ENCODE assay signal across 17 cellular contexts in genomic region chr3:77456881-77457280, GRCh38.
"Had no signal": no experiment of that assay in that cellular context is flagged by ENCODE, and none has a peak within 500 bp of the region (broad histone marks: within the 10 kb centered on the region; RNA-seq: fewer than 3 reads in every experiment).

No MANE protein-coding gene starts in this region.

- H3K9me3 ChIP-seq: gastrocnemius medialis, stomach, testis, upper lobe of left lung had no signal

- ATAC-seq: activated naive CD8-positive, alpha-beta T cell treated with anti-CD3 and anti-CD28 coated beads, Interleukin-2, amount 50 U/mL, for 24 hours; activated T-helper 17 cell treated with anti-CD3 and anti-CD28 coated beads, Interleukin-2, amount 50 U/mL, for 72 hours; gastrocnemius medialis; left lobe of liver had no signal

- H3K36me3 ChIP-seq: gastrocnemius medialis, stomach, upper lobe of left lung, WERI-Rb-1 had no signal

- H3K9ac ChIP-seq: parathyroid adenoma had no signal

- H3K79me2 ChIP-seq: parathyroid adenoma had no signal

- H3K4me3 ChIP-seq: dorsolateral prefrontal cortex, gastrocnemius medialis, stomach, testis, upper lobe of left lung had no signal

- H3K27me3 ChIP-seq: dorsolateral prefrontal cortex, gastrocnemius medialis, stomach, testis, upper lobe of left lung had no signal

- H3K27ac ChIP-seq: gastrocnemius medialis, parathyroid adenoma, stomach, testis, upper lobe of left lung, WERI-Rb-1 had no signal

- H2AFZ ChIP-seq: parathyroid adenoma had no signal

- DNase-seq: activated CD4-positive, alpha-beta T cell treated with anti-CD3 and anti-CD28 coated beads, Interleukin-2, amount 50 U/mL, for 48 hours; activated naive CD4-positive, alpha-beta T cell treated with anti-CD3 and anti-CD28 coated beads for 36 hours; activated naive CD8-positive, alpha-beta T cell treated with anti-CD3 and anti-CD28 coated beads, Interleukin-2, amount 50 U/mL, for 24 hours; aorta; dorsolateral prefrontal cortex; erythroblast; gastrocnemius medialis; islet precursor cell; midbrain; stimulated activated CD4-positive, alpha-beta T cell treated with anti-CD3 and anti-CD28 coated beads, Interleukin-1b, Interleukin-23, amount 100 ng/mL, for 48 hours; stomach; testis; upper lobe of left lung; WERI-Rb-1 had no signal
